In genomic region chr17:48547839-48548686, GRCh38 we compare ENCODE assay signal across 10 cellular contexts. TPM values are rescaled to one million over a fixed set of nuclear protein-coding genes. Genes with fewer than 3 reads are reported as not detected.
DNase-seq lines count a peak whose midpoint lies in the region; ATAC-seq and TF ChIP-seq lines count a peak whose summit lies in the region.
"Had no signal": no experiment of that assay in that cellular context is flagged by ENCODE, and none has a peak within 500 bp of the region (broad histone marks: within the 10 kb centered on the region; RNA-seq: fewer than 3 reads in every experiment).

No MANE protein-coding gene starts in this region.

- H3K27ac Mint-ChIP-seq in Calu3 (ENCODE audit: unreplicated experiment) (peak overlapping the region; percentile 37), neural progenitor cell (no peak overlapping the region)
- peak overlapping the region; percentile 81 for H3K27ac Mint-ChIP-seq in T-helper 1 cell treated with Interleukin-12 subunit alpha and Interleukin-12 subunit beta and Interleukin-4 antibody, amounts not matched to agents 30 μg/mL and 1 μg/mL, for 36 hours

- no peaks in the 10 kb centered on the region for H3K79me2 ChIP-seq in neural progenitor cell (ENCODE audit: low read depth)

- H3K9me3 ChIP-seq in ectodermal cell (ENCODE audit: control insufficient read depth, low read length) (no peaks in the 10 kb centered on the region), neural progenitor cell (ENCODE audit: low read depth) (no peaks in the 10 kb centered on the region)

- H3K27ac ChIP-seq in ectodermal cell (ENCODE audit: insufficient read depth, low read depth, low read length, poor library complexity, severe bottlenecking) (peak overlapping the region; percentile 13), neural progenitor cell (no peak overlapping the region)

- H3K36me3 ChIP-seq in ectodermal cell (ENCODE audit: control insufficient read depth, insufficient read depth, low read length) (no peaks in the 10 kb centered on the region), neural progenitor cell (no peaks in the 10 kb centered on the region)

- H3K4me1 Mint-ChIP-seq in Calu3 (ENCODE audit: low read depth, unreplicated experiment) (peaks cover 24% of the 10 kb centered on the region), neural progenitor cell (peaks cover 7% of the 10 kb centered on the region)
- H3K4me1 Mint-ChIP-seq in T-helper 1 cell treated with Interleukin-12 subunit alpha and Interleukin-12 subunit beta and Interleukin-4 antibody, amounts not matched to agents 30 μg/mL and 1 μg/mL, for 36 hours (ENCODE audit: low read depth) = peaks cover 36% of the 10 kb centered on the region

- peaks cover 98% of the 10 kb centered on the region for H4K20me1 ChIP-seq in neural progenitor cell (ENCODE audit: low read depth)

- H3K4me1 ChIP-seq in ectodermal cell (ENCODE audit: control insufficient read depth, insufficient read depth, low read length) (peaks cover 7% of the 10 kb centered on the region), neural progenitor cell (no peaks in the 10 kb centered on the region)

- H3F3A ChIP-seq in neural progenitor cell (ENCODE audit: low read depth) = peaks cover 4% of the 10 kb centered on the region

- TF ChIP-seq CTCF in Calu3 (IDR thresholded peaks at IDR 0.05; ENCODE audit: unreplicated experiment) (no peak), neural progenitor cell (IDR thresholded peaks at IDR 0.05) (no peak)

- WGBS in ectodermal cell, 2 experiments = 24 to 27% methylated on average over 23 of the region's 27 CpGs

- no TSS peak for BruUV-seq in Calu3 (replicated peaks; lab: Mats Ljungman, UMichigan)

- peak; percentile 38 for DNase-seq in Calu3
- peak; percentile 56 for DNase-seq in neural progenitor cell (ENCODE audit: low spot score)
- DNase-seq in hippocampal formation (lab: John Stamatoyannopoulos, UW) = no peak
- DNase-seq in NCI-H146 (lab: John Stamatoyannopoulos, UW) = no peak
- DNase-seq: NCI-H510A treated with DMSO at 0.1 percent for 48 hours had no signal

- intact Hi-C loops in Calu3 (cut with micrococcal nuclease; ENCODE audit: unreplicated experiment) = no loop called here

- H3K9ac ChIP-seq in neural progenitor cell = no peak overlapping the region

- H2AFZ ChIP-seq in neural progenitor cell (replicated peaks) = no peak overlapping the region

- H3K4me3 ChIP-seq in ectodermal cell (ENCODE audit: insufficient read depth, low read depth, low read length) = no peak overlapping the region
- H3K4me3 ChIP-seq in neural progenitor cell = no peak overlapping the region

- H3K4me3 Mint-ChIP-seq in Calu3 (ENCODE audit: low read depth, unreplicated experiment) (peak overlapping the region; percentile 68), neural progenitor cell (peak overlapping the region; percentile 43)
- peak overlapping the region; percentile 96 for H3K4me3 Mint-ChIP-seq in T-helper 1 cell treated with Interleukin-12 subunit alpha and Interleukin-12 subunit beta and Interleukin-4 antibody, amounts not matched to agents 30 μg/mL and 1 μg/mL, for 36 hours

- H3K27me3 Mint-ChIP-seq in Calu3 (ENCODE audit: unreplicated experiment) = peaks cover 27% of the 10 kb centered on the region
- no peaks in the 10 kb centered on the region for H3K27me3 Mint-ChIP-seq in T-helper 1 cell treated with Interleukin-12 subunit alpha and Interleukin-12 subunit beta and Interleukin-4 antibody, amounts not matched to agents 30 μg/mL and 1 μg/mL, for 36 hours (ENCODE audit: low read depth)
- H3K27me3 Mint-ChIP-seq in neural progenitor cell (ENCODE audit: insufficient read depth, low read depth) = peaks cover 89% of the 10 kb centered on the region

- peaks cover 87% of the 10 kb centered on the region for H3K36me3 Mint-ChIP-seq in Calu3 (ENCODE audit: insufficient read depth, unreplicated experiment)
- peaks cover 10% of the 10 kb centered on the region for H3K36me3 Mint-ChIP-seq in T-helper 1 cell treated with Interleukin-12 subunit alpha and Interleukin-12 subunit beta and Interleukin-4 antibody, amounts not matched to agents 30 μg/mL and 1 μg/mL, for 36 hours (ENCODE audit: low read depth)
- H3K36me3 Mint-ChIP-seq in neural progenitor cell = no peaks in the 10 kb centered on the region

- ATAC-seq in HG03378 (IDR thresholded peaks at IDR 0.05; ENCODE audit: unreplicated experiment) (no peak), GM19397 (IDR thresholded peaks at IDR 0.05; ENCODE audit: unreplicated experiment) (no peak)

- CTCF ChIA-PET in Calu3 (lab: Charles Lee) = interaction anchor here (0.6 to 1.9 kb wide), 6 partner anchors 20 to 332 kb away, joined by 3 to 7 read pairs (median 4); no protein-coding TSS in a partner anchor

- H3K27me3 ChIP-seq in ectodermal cell (ENCODE audit: control insufficient read depth, insufficient read depth, low read length, poor library complexity, severe bottlenecking) = peaks cover 100% of the 10 kb centered on the region
- H3K27me3 ChIP-seq in neural progenitor cell = peaks cover 100% of the 10 kb centered on the region

- no peak overlapping the region for H3K4me2 ChIP-seq in neural progenitor cell

- H3K9me3 Mint-ChIP-seq in Calu3 (ENCODE audit: low read depth, unreplicated experiment) (no peaks in the 10 kb centered on the region), neural progenitor cell (peaks cover 9% of the 10 kb centered on the region)
- no peaks in the 10 kb centered on the region for H3K9me3 Mint-ChIP-seq in T-helper 1 cell treated with Interleukin-12 subunit alpha and Interleukin-12 subunit beta and Interleukin-4 antibody, amounts not matched to agents 30 μg/mL and 1 μg/mL, for 36 hours

RNA-seq across cellular contexts. Expression of gene HOXB2, which starts 3.2 kb away (rescaled TPM):
- 24.5 and 32.6 TPM in 2 replicates for total RNA-seq in Calu3 (2022)
- 14.8 TPM for polyA plus RNA-seq in ectodermal cell (2013, experiment 1 of 4)
- polyA plus RNA-seq in ectodermal cell (2013, experiment 2 of 4) = 8.5 TPM
- 31.7 TPM for polyA plus RNA-seq in ectodermal cell (2013, experiment 3 of 4)
- polyA plus RNA-seq in ectodermal cell (2013, experiment 4 of 4) = 32.8 TPM
- total RNA-seq in neural progenitor cell (ENCODE audit: low replicate concordance) = not detected in 2 replicates
- total RNA-seq: temporal lobe had no signal

RNA-seq across cellular contexts. Expression of gene HOXB1, which starts 17.3 kb away (rescaled TPM):
- not detected in 2 replicates for total RNA-seq in Calu3 (2022)
- polyA plus RNA-seq in ectodermal cell (2013, experiment 1 of 4) = 8.4 TPM
- polyA plus RNA-seq in ectodermal cell (2013, experiment 2 of 4) = 6.0 TPM
- polyA plus RNA-seq in ectodermal cell (2013, experiment 3 of 4) = 19.2 TPM
- 20.3 TPM for polyA plus RNA-seq in ectodermal cell (2013, experiment 4 of 4)
- total RNA-seq in neural progenitor cell (ENCODE audit: low replicate concordance) = not detected in 2 replicates
- total RNA-seq: temporal lobe had no signal

RNA-seq across cellular contexts. Expression of gene HOXB4, which starts 30.1 kb away (rescaled TPM):
- 28.0 and 31.1 TPM in 2 replicates for total RNA-seq in Calu3 (2022)
- 0.50 TPM for polyA plus RNA-seq in ectodermal cell (2013, experiment 1 of 4)
- polyA plus RNA-seq in ectodermal cell (2013, experiment 2 of 4) = 0.39 TPM
- polyA plus RNA-seq in ectodermal cell (2013, experiment 3 of 4) = 1.8 TPM
- 0.89 TPM for polyA plus RNA-seq in ectodermal cell (2013, experiment 4 of 4)
- total RNA-seq in neural progenitor cell (ENCODE audit: low replicate concordance) = not detected in 2 replicates
- total RNA-seq: temporal lobe had no signal

RNA-seq across cellular contexts. Expression of gene HOXB3, which starts 42.0 kb away (rescaled TPM):
- 151 and 154 TPM in 2 replicates for total RNA-seq in Calu3 (2022)
- 2.6 TPM for polyA plus RNA-seq in ectodermal cell (2013, experiment 1 of 4)
- 1.8 TPM for polyA plus RNA-seq in ectodermal cell (2013, experiment 2 of 4)
- polyA plus RNA-seq in ectodermal cell (2013, experiment 3 of 4) = 8.2 TPM
- polyA plus RNA-seq in ectodermal cell (2013, experiment 4 of 4) = 4.9 TPM
- not detected in 2 replicates for total RNA-seq in neural progenitor cell (ENCODE audit: low replicate concordance)
- total RNA-seq: temporal lobe had no signal

RNA-seq across cellular contexts. Expression of gene HOXB5, which starts 45.5 kb away (rescaled TPM):
- total RNA-seq in Calu3 (2022) = 47.2 and 48.5 TPM in 2 replicates
- polyA plus RNA-seq in ectodermal cell (2013, experiment 1 of 4) = 0.44 TPM
- 0.09 TPM for polyA plus RNA-seq in ectodermal cell (2013, experiment 2 of 4)
- 0.48 TPM for polyA plus RNA-seq in ectodermal cell (2013, experiment 3 of 4)
- 0.45 TPM for polyA plus RNA-seq in ectodermal cell (2013, experiment 4 of 4)
- not detected in 2 replicates for total RNA-seq in neural progenitor cell (ENCODE audit: low replicate concordance)
- total RNA-seq: temporal lobe had no signal

Comparison
In these comparisons a context has a peak if more than half of its experiments do, and no peak if none do; other contexts are left out.
1. DNase-seq: peak in Calu3 (single experiment) and neural progenitor cell (single experiment); none in hippocampal formation (0 of 2) and NCI-H146 (single experiment).
2. H3K4me3 Mint-ChIP-seq: peak in every context shown above with its lines; median percentile 96 in T-helper 1 cell treated with Interleukin-12 subunit alpha and Interleukin-12 subunit beta and Interleukin-4 antibody, amounts not matched to agents 30 μg/mL and 1 μg/mL, for 36 hours; 68 in Calu3; 43 in neural progenitor cell.
3. RNA of gene HOXB2, which starts 3.2 kb away (total RNA-seq): 24.5 to 32.6 TPM in Calu3; not detected in neural progenitor cell; every median in the first group is over 10 times any median in the second.
4. RNA of gene HOXB4, which starts 30.1 kb away (total RNA-seq): 28.0 to 31.1 TPM in Calu3; not detected in neural progenitor cell; every median in the first group is over 10 times any median in the second.